ENCODE assay signal across 9 cellular contexts in genomic region chr11:65496304-65497140, GRCh38. TPM values are rescaled to one million over a fixed set of nuclear protein-coding genes. Genes with fewer than 3 reads are reported as not detected.
DNase-seq lines count a peak whose midpoint lies in the region; ATAC-seq, FAIRE-seq and TF ChIP-seq lines count a peak whose summit lies in the region.
"Had no signal": no experiment of that assay in that cellular context is flagged by ENCODE, and none has a peak within 500 bp of the region (broad histone marks: within the 10 kb centered on the region; RNA-seq: fewer than 3 reads in every experiment).

No MANE protein-coding gene starts in this region.

- H3K4me2 ChIP-seq in KMS-11 (peak overlapping the region; percentile 98), HepG2 (ENCODE audit: low read depth, low read length) (peak overlapping the region; percentile 96)

- peaks cover 42% of the 10 kb centered on the region for H3K4me1 Mint-ChIP-seq in type B pancreatic cell (ENCODE audit: unreplicated experiment)

- ATAC-seq in HepG2: peak; percentile 13

- no peaks in the 10 kb centered on the region for H3K9me3 Mint-ChIP-seq in type B pancreatic cell
- H3K9me3 Mint-ChIP-seq: activated naive CD4-positive, alpha-beta T cell treated with anti-CD3 and anti-CD28 coated beads, Interleukin-2, amount 50 U/mL, for 24 hours had no signal

- TF ChIP-seq EP300 in HepG2 (IDR thresholded peaks at IDR 0.05; ENCODE audit: low read depth in 2 of 2, low read length in 2 of 2): no peak
- no peak for TF ChIP-seq EP300 in HepG2 (CRISPR knock-in tag; IDR thresholded peaks at IDR 0.05; ENCODE audit: borderline replicate concordance)

- no TSS peak for BruUV-seq in HepG2 (replicated peaks; lab: Mats Ljungman, UMichigan)

- no peak overlapping the region for H3K4me3 Mint-ChIP-seq in type B pancreatic cell
- H3K4me3 Mint-ChIP-seq: activated naive CD4-positive, alpha-beta T cell treated with anti-CD3 and anti-CD28 coated beads, Interleukin-2, amount 50 U/mL, for 24 hours had no signal

- POLR2A ChIA-PET in HepG2 (lab: Yijun Ruan, JAX): interaction anchor here (0.6 to 27.3 kb wide), 30 partner anchors 8 to 1333 kb away, joined by 3 to 1590 read pairs (median 8); partner anchors contain the start of genes DPF2, NEAT1, PCNX3 and SCYL1

- H3K4me3 ChIP-seq in KMS-11 (IDR thresholded peaks at IDR 0.05; ENCODE audit: insufficient read depth, low read depth, low read length) (no peak overlapping the region), astrocyte of the spinal cord (ENCODE audit: low read depth, low read length) (peak overlapping the region; percentile 16), HepG2 (replicated peaks in 1 of 3; ENCODE audit: insufficient read depth in 1 of 3, low read depth in 2 of 3, low read length in 3 of 3) (peak overlapping the region; percentile 42 to 71 (median 67)), testis (peak overlapping the region; percentile 90 to 94)

- peaks cover 2% of the 10 kb centered on the region for H3K27me3 Mint-ChIP-seq in type B pancreatic cell
- H3K27me3 Mint-ChIP-seq: activated naive CD4-positive, alpha-beta T cell treated with anti-CD3 and anti-CD28 coated beads, Interleukin-2, amount 50 U/mL, for 24 hours had no signal

- no peaks in the 10 kb centered on the region for H3K36me3 Mint-ChIP-seq in type B pancreatic cell

- no peak for TF ChIP-seq RAD21 in HepG2 (CRISPR knock-in tag; IDR thresholded peaks at IDR 0.05)

- peaks cover 26% of the 10 kb centered on the region for H4K20me1 ChIP-seq in KMS-11 (ENCODE audit: insufficient read depth)
- H4K20me1 ChIP-seq in HepG2 (ENCODE audit: insufficient read depth, low read length): peaks cover 18% of the 10 kb centered on the region

- H3K27ac Mint-ChIP-seq in type B pancreatic cell: no peak overlapping the region
- H3K27ac Mint-ChIP-seq: activated naive CD4-positive, alpha-beta T cell treated with anti-CD3 and anti-CD28 coated beads, Interleukin-2, amount 50 U/mL, for 24 hours had no signal

- intact Hi-C loops in HepG2 (cut with micrococcal nuclease; ENCODE audit: unreplicated experiment): no loop called here
- intact Hi-C loops in testis (cut with DNase I; ENCODE audit: low total_unique reads): loop anchor here (5.0 kb wide), 1 partner anchor 74 kb away; the partner anchor contains the start of gene NEAT1

- TF ChIP-seq POLR2A in HepG2 (IDR thresholded peaks at IDR 0.05; ENCODE audit: insufficient read depth in 1 of 2, low read depth in 2 of 2, low read length in 2 of 2): no peak
- no peak for TF ChIP-seq POLR2A in testis (IDR thresholded peaks at IDR 0.05)

- H2AFZ ChIP-seq in KMS-11 (ENCODE audit: low read depth) (no peak overlapping the region), HepG2 (ENCODE audit: low read length) (no peak overlapping the region)

- no peaks in the 10 kb centered on the region for H3K27me3 ChIP-seq in KMS-11 (ENCODE audit: insufficient read depth, low read depth)
- no peaks in the 10 kb centered on the region; a peak in 2 of 5 replicates for H3K27me3 ChIP-seq in HepG2 (ENCODE audit: control insufficient read depth in 1 of 2, insufficient read depth in 2 of 2, low read length in 2 of 2)
- no peaks in the 10 kb centered on the region for H3K27me3 ChIP-seq in testis

- H3K9me3 ChIP-seq in HepG2 (ENCODE audit: low read length): no peaks in the 10 kb centered on the region
- H3K9me3 ChIP-seq in testis: no peaks in the 10 kb centered on the region

- in situ Hi-C loops in astrocyte of the spinal cord (cut with HindIII; ENCODE audit: low sequenced_read_pairs) (loop anchor here (5.0 kb wide), 1 partner anchor 74 kb away; the partner anchor contains the start of gene NEAT1), HepG2 (cut with HindIII; ENCODE audit: extremely low pct_ligation_motif_present, low pct_unique_long_range_greater_than_20kb) (loop anchor here (5.0 kb wide), 1 partner anchor 74 kb away; the partner anchor contains the start of gene NEAT1)

- CTCF ChIA-PET in HepG2 (lab: Yijun Ruan, JAX; ENCODE audit: low intra/inter-chr PET ratio, low total read pairs): no interaction called here

- H3K79me2 ChIP-seq in KMS-11 (ENCODE audit: insufficient read depth, low read depth) (peaks cover 57% of the 10 kb centered on the region), HepG2 (ENCODE audit: insufficient read depth, low read length) (peaks cover 40% of the 10 kb centered on the region)

- peak overlapping the region; percentile 99 for H3K27ac ChIP-seq in KMS-11
- peak overlapping the region; percentile 82 for H3K27ac ChIP-seq in HepG2 (ENCODE audit: extremely low read length, insufficient read depth, low read length)
- H3K27ac ChIP-seq in testis: peak overlapping the region; percentile 92 to 96

- H3K9ac ChIP-seq in KMS-11 (peak overlapping the region; percentile 100), HepG2 (ENCODE audit: insufficient read depth, low read depth, low read length) (peak overlapping the region; percentile 71)

- peaks cover 26% of the 10 kb centered on the region; the same call in 1 of the 2 replicates for H3K36me3 ChIP-seq in KMS-11 (ENCODE audit: insufficient read depth)
- H3K36me3 ChIP-seq in HepG2 (replicated peaks in 1 of 2; ENCODE audit: control insufficient read depth in 1 of 2, insufficient read depth in 2 of 2, low read length in 2 of 2): 0 out of 5 replicates have a peak, but pooled peaks cover 0 to 2% of the 10 kb centered on the region in 2 experiments
- no peaks in the 10 kb centered on the region for H3K36me3 ChIP-seq in testis (ENCODE audit: low read depth, missing control alignments)

- no peak for FAIRE-seq in HepG2 (lab: Jason Lieb, UNC)

- H3K4me1 ChIP-seq in KMS-11 (ENCODE audit: low read depth, poor library complexity, severe bottlenecking) (peaks cover 49% of the 10 kb centered on the region), HepG2 (ENCODE audit: insufficient read depth, low read length) (peaks cover 46% of the 10 kb centered on the region), testis (peaks cover 54% of the 10 kb centered on the region)

- DNase-seq in NCI-H748 (lab: John Stamatoyannopoulos, UW; ENCODE audit: unreplicated experiment) (peak; percentile 53), NCI-H748 treated with DMSO at 0.1 percent for 48 hours (lab: John Stamatoyannopoulos, UW) (no peak), astrocyte of the spinal cord (ENCODE audit: low read depth, low spot score) (peak; percentile 51), HepG2 (ENCODE audit: low spot score) (no peak), testis (no peak), GDM1 (lab: John Stamatoyannopoulos, UW) (no peak), type B pancreatic cell (ENCODE audit: extremely low spot score, unreplicated experiment) (no peak)

- TF ChIP-seq CTCF in KMS-11 (conservative IDR thresholded peaks at IDR 0.05; ENCODE audit: low read depth, low read length) (no peak), astrocyte of the spinal cord (IDR thresholded peaks at IDR 0.05; ENCODE audit: low read depth, low read length) (no peak), HepG2 (CRISPR knock-in tag; IDR thresholded peaks at IDR 0.05) (no peak), testis (IDR thresholded peaks at IDR 0.05) (no peak), type B pancreatic cell (conservative IDR thresholded peaks at IDR 0.05) (no peak)

- 16% methylated on average over 15 of the region's 15 CpGs for WGBS in HepG2 (ENCODE audit: low lambda C conversion rate)
- 6 to 12% methylated on average over 15 of the region's 15 CpGs for WGBS in testis, 2 donors

RNA-seq across cellular contexts. Expression of gene MALAT1, which starts 2.3 kb away (rescaled TPM):
- total RNA-seq in HepG2 (2016; rRNA removed; fragmentation: Illumina TruSeq; extraction: Trizol) (302 and 1,237 TPM in 2 replicates), testis (1,000 to 10,000 TPM; 8,109 to 9,314 TPM), type B pancreatic cell (ENCODE audit: low replicate concordance) (4,133 and 6,276 TPM in 2 replicates)
- total RNA-seq in HepG2 (2016; cell fraction: cytosol; rRNA removed; fragmentation: Illumina TruSeq; extraction: Trizol; ENCODE audit: low read depth): 281 and 317 TPM in 2 replicates
- 283 and 1,071 TPM in 2 replicates for total RNA-seq in HepG2 (2016; cell fraction: insoluble cytoplasmic fraction; rRNA removed; fragmentation: Illumina TruSeq; extraction: Trizol)
- 241 and 289 TPM in 2 replicates for total RNA-seq in HepG2 (2016; cell fraction: membrane; rRNA removed; fragmentation: Illumina TruSeq; extraction: Trizol)
- total RNA-seq in HepG2 (2016; cell fraction: nucleus; rRNA removed; fragmentation: Illumina TruSeq; extraction: Trizol): 8,751 and 9,202 TPM in 2 replicates
- polyA plus RNA-seq in HepG2 (2011; rRNA removed) (143 and 217 TPM in 2 replicates), testis (ENCODE audit: insufficient read depth, low read depth, low replicate concordance) (26.7 TPM)
- polyA plus RNA-seq in HepG2 (2011; cell fraction: cytosol; rRNA removed): 13.0 and 14.3 TPM in 2 replicates
- polyA plus RNA-seq in HepG2 (2011; cell fraction: nucleus; rRNA removed): 1,021 and 1,816 TPM in 2 replicates
- 177 and 330 TPM in 2 replicates for polyA plus RNA-seq in HepG2 (2012)
- polyA plus RNA-seq in HepG2 (2016; cell fraction: cytosol; fragmentation: Illumina TruSeq; extraction: Trizol; ENCODE audit: low read depth): 1.1 and 1.4 TPM in 2 replicates
- 3.9 and 6.5 TPM in 2 replicates for polyA plus RNA-seq in HepG2 (2016; cell fraction: insoluble cytoplasmic fraction; fragmentation: Illumina TruSeq; extraction: Trizol; ENCODE audit: low read depth)
- polyA plus RNA-seq in HepG2 (2016; cell fraction: membrane; fragmentation: Illumina TruSeq; extraction: Trizol; ENCODE audit: low read depth): 1.8 and 10.3 TPM in 2 replicates
- 153 and 182 TPM in 2 replicates for polyA plus RNA-seq in HepG2 (2016; cell fraction: nucleus; fragmentation: Illumina TruSeq; extraction: Trizol; ENCODE audit: insufficient read depth, low read depth)
- 900 and 8,115 TPM in 2 replicates for polyA minus RNA-seq in HepG2 (2011; rRNA and poly(A)+ RNA removed; ENCODE audit: low replicate concordance)
- polyA minus RNA-seq in HepG2 (2011; cell fraction: cytosol; rRNA and poly(A)+ RNA removed): 295 and 335 TPM in 2 replicates
- polyA minus RNA-seq in HepG2 (2011; cell fraction: nucleus; rRNA and poly(A)+ RNA removed): 13,373 and 18,071 TPM in 2 replicates

RNA-seq across cellular contexts. Expression of gene SCYL1, which starts 28.4 kb away (rescaled TPM):
- total RNA-seq in HepG2 (2016; rRNA removed; fragmentation: Illumina TruSeq; extraction: Trizol) (61.7 and 65.9 TPM in 2 replicates), testis (100 to 1,000 TPM; 131 to 160 TPM), type B pancreatic cell (ENCODE audit: low replicate concordance) (79.4 and 80.4 TPM in 2 replicates)
- total RNA-seq in HepG2 (2016; cell fraction: cytosol; rRNA removed; fragmentation: Illumina TruSeq; extraction: Trizol; ENCODE audit: low read depth): 25.8 and 30.8 TPM in 2 replicates
- 61.5 and 71.8 TPM in 2 replicates for total RNA-seq in HepG2 (2016; cell fraction: insoluble cytoplasmic fraction; rRNA removed; fragmentation: Illumina TruSeq; extraction: Trizol)
- 42.4 and 48.2 TPM in 2 replicates for total RNA-seq in HepG2 (2016; cell fraction: membrane; rRNA removed; fragmentation: Illumina TruSeq; extraction: Trizol)
- 43.2 and 44.5 TPM in 2 replicates for total RNA-seq in HepG2 (2016; cell fraction: nucleus; rRNA removed; fragmentation: Illumina TruSeq; extraction: Trizol)
- polyA plus RNA-seq in HepG2 (2011; rRNA removed) (103 and 122 TPM in 2 replicates), testis (ENCODE audit: insufficient read depth, low read depth, low replicate concordance) (127 TPM)
- 86.0 and 134 TPM in 2 replicates for polyA plus RNA-seq in HepG2 (2011; cell fraction: cytosol; rRNA removed)
- polyA plus RNA-seq in HepG2 (2011; cell fraction: nucleus; rRNA removed): 217 and 274 TPM in 2 replicates
- 38.8 and 49.2 TPM in 2 replicates for polyA plus RNA-seq in HepG2 (2012)
- 18.7 and 21.2 TPM in 2 replicates for polyA plus RNA-seq in HepG2 (2016; cell fraction: cytosol; fragmentation: Illumina TruSeq; extraction: Trizol; ENCODE audit: low read depth)
- polyA plus RNA-seq in HepG2 (2016; cell fraction: insoluble cytoplasmic fraction; fragmentation: Illumina TruSeq; extraction: Trizol; ENCODE audit: low read depth): 66.5 and 66.9 TPM in 2 replicates
- 31.2 and 33.8 TPM in 2 replicates for polyA plus RNA-seq in HepG2 (2016; cell fraction: membrane; fragmentation: Illumina TruSeq; extraction: Trizol; ENCODE audit: low read depth)
- polyA plus RNA-seq in HepG2 (2016; cell fraction: nucleus; fragmentation: Illumina TruSeq; extraction: Trizol; ENCODE audit: insufficient read depth, low read depth): 90.8 and 91.5 TPM in 2 replicates
- polyA minus RNA-seq in HepG2 (2011; rRNA and poly(A)+ RNA removed; ENCODE audit: low replicate concordance): 110 and 139 TPM in 2 replicates
- 43.9 and 59.3 TPM in 2 replicates for polyA minus RNA-seq in HepG2 (2011; cell fraction: cytosol; rRNA and poly(A)+ RNA removed)
- polyA minus RNA-seq in HepG2 (2011; cell fraction: nucleus; rRNA and poly(A)+ RNA removed): 34.2 and 36.4 TPM in 2 replicates

Comparison
In these comparisons a context has a peak if more than half of its experiments do, and no peak if none do; other contexts are left out.
1. DNase-seq: peak in NCI-H748 (single experiment) and astrocyte of the spinal cord (single experiment); none in NCI-H748 treated with DMSO at 0.1 percent for 48 hours (single experiment), HepG2 (single experiment), testis (single experiment), GDM1 (single experiment) and type B pancreatic cell (single experiment).
2. Peak in every context shown above with its lines, with median percentiles within 50 percentile points of each other: H3K27ac ChIP-seq.